Comparison of ENCODE assay signal across 15 cellular contexts in the genomic region with DNA sequence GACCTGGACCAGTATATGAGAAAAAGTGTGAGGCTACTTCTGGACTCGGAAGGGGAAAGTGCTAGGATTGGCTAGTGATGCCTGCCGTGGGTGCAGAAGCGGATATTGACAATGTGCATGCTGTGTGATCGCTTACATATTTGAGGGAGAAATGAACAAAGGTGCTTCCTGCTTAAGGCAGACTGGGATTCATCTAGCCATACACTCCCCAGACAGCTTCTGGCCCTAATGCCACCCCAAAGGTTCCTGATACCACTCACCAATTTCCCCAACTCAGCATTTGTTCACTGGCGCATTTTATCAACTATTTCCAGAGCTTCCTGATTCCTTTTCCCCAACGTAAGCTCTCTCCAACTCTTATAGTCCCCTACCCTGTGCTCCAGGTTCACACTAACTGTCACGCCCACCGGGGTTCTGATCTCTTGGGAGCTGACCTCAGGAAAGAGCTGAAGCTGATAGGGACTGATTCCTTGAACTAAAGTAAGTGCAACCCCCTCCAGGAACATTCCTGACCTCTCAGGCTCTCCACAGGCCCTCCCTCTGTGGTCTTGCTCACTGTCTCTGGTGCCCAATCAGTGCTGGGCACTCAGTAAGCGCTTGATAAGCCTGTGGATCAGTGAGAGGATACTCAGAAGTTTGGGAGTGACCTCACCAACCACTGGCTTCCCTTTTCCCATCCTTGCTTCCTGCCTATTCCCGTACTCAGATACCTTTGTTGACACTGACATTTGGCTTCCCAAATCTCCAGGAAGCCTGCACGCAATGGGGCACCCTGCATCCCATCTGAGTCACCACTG.
DNase-seq lines count a peak whose midpoint lies in the region; TF ChIP-seq lines count a peak whose summit lies in the region.
"Had no signal": no experiment of that assay in that cellular context is flagged by ENCODE, and none has a peak within 500 bp of the region (broad histone marks: within the 10 kb centered on the region; RNA-seq: fewer than 3 reads in every experiment).

No MANE protein-coding gene starts in this region.

- H3K27me3 ChIP-seq in fibroblast of lung (ENCODE audit: control insufficient read depth, insufficient read depth, low read length): no peaks in the 10 kb centered on the region
- H3K27me3 ChIP-seq: Peyer's patch had no signal

- H3K36me3 Mint-ChIP-seq in osteocyte (ENCODE audit: unreplicated experiment): no peaks in the 10 kb centered on the region
- H3K36me3 Mint-ChIP-seq: naive thymus-derived CD8-positive, alpha-beta T cell; stimulated activated naive B cell treated with anti-CD40 and anti-IgM and Interleukin-4, amounts not matched to agents 10 μg/mL and 1 μg/mL and 100 μg/mL, for 72 hours had no signal

- no peaks in the 10 kb centered on the region for H3K79me2 ChIP-seq in fibroblast of lung (ENCODE audit: control insufficient read depth, insufficient read depth, low read length)

- H2AFZ ChIP-seq in fibroblast of lung (ENCODE audit: low read length): no peak overlapping the region

- H3K36me3 ChIP-seq in fibroblast of lung (ENCODE audit: control insufficient read depth, insufficient read depth, low read length): no peaks in the 10 kb centered on the region
- H3K36me3 ChIP-seq: Peyer's patch had no signal

- peaks cover 88% of the 10 kb centered on the region for H3K4me1 Mint-ChIP-seq in osteocyte (ENCODE audit: unreplicated experiment)

- no peak for TF ChIP-seq CTCF in fibroblast of lung (conservative IDR thresholded peaks at IDR 0.05 in 1 of 2, IDR thresholded peaks at IDR 0.05 in 1 of 2; ENCODE audit: low read depth in 1 of 2, low read length in 2 of 2)
- no peak for TF ChIP-seq CTCF in osteocyte (IDR thresholded peaks at IDR 0.05)

- H3K9me3 ChIP-seq in fibroblast of lung (ENCODE audit: control insufficient read depth, insufficient read depth, low read depth, low read length): no peaks in the 10 kb centered on the region
- H3K9me3 ChIP-seq: Peyer's patch had no signal

- peak; percentile 98 for DNase-seq in Daoy (ENCODE audit: low read depth)
- peak; percentile 58 to 78 for DNase-seq in fibroblast of lung (ENCODE audit: low read depth in 2 of 2)
- no peak for DNase-seq in osteocyte (ENCODE audit: extremely low spot score, unreplicated experiment)
- DNase-seq in activated CD4-positive, alpha-beta T cell treated with anti-CD3 and anti-CD28 coated beads for 4 hours: no peak
- DNase-seq in midbrain (lab: John Stamatoyannopoulos, UW): no peak
- no peak for DNase-seq in DMS53 treated with DMSO at 0.1 percent for 48 hours (lab: John Stamatoyannopoulos, UW; ENCODE audit: unreplicated experiment)
- no peak for DNase-seq in NCI-H345 treated with DMSO at 0.1 percent for 48 hours (lab: John Stamatoyannopoulos, UW; ENCODE audit: unreplicated experiment)
- DNase-seq: cortex of kidney; NCI-H1930; Peyer's patch; stimulated activated naive B cell treated with anti-CD40 and anti-IgM and Interleukin-4, amounts not matched to agents 10 μg/mL and 1 μg/mL and 100 μg/mL, for 72 hours had no signal

- H4K20me1 ChIP-seq in fibroblast of lung (ENCODE audit: control insufficient read depth, extremely low read depth, insufficient read depth, low read length): no peaks in the 10 kb centered on the region

- no peaks in the 10 kb centered on the region for H3K27me3 Mint-ChIP-seq in osteocyte (ENCODE audit: unreplicated experiment)

- no peaks in the 10 kb centered on the region for H3K9me3 Mint-ChIP-seq in osteocyte (ENCODE audit: unreplicated experiment)
- H3K9me3 Mint-ChIP-seq: activated T-helper 17 cell treated with anti-CD3 and anti-CD28 coated beads, Interleukin-2, amount 50 U/mL, for 72 hours; naive thymus-derived CD8-positive, alpha-beta T cell; stimulated activated naive B cell treated with anti-CD40 and anti-IgM and Interleukin-4, amounts not matched to agents 10 μg/mL and 1 μg/mL and 100 μg/mL, for 72 hours had no signal

- no peak overlapping the region for H3K4me3 ChIP-seq in fibroblast of lung (replicated peaks in 1 of 4; ENCODE audit: control extremely low read depth in 1 of 4, insufficient read depth in 1 of 4, low read depth in 3 of 4, low read length in 4 of 4)
- H3K4me3 ChIP-seq: Peyer's patch had no signal

- H3K4me3 Mint-ChIP-seq in osteocyte (ENCODE audit: unreplicated experiment): no peak overlapping the region
- H3K4me3 Mint-ChIP-seq: activated T-helper 17 cell treated with anti-CD3 and anti-CD28 coated beads, Interleukin-2, amount 50 U/mL, for 72 hours; naive thymus-derived CD8-positive, alpha-beta T cell; stimulated activated naive B cell treated with anti-CD40 and anti-IgM and Interleukin-4, amounts not matched to agents 10 μg/mL and 1 μg/mL and 100 μg/mL, for 72 hours had no signal

- peak overlapping the region; percentile 11 for H3K4me2 ChIP-seq in fibroblast of lung (ENCODE audit: extremely low read depth, insufficient read depth, low read length)

- H3K27ac ChIP-seq in fibroblast of lung (ENCODE audit: insufficient read depth, low read length): peak overlapping the region; percentile 89
- H3K27ac ChIP-seq: VCaP had no signal

- H3K9ac ChIP-seq in fibroblast of lung (ENCODE audit: insufficient read depth, low read length): peak overlapping the region; percentile 45

- H3K4me1 ChIP-seq in fibroblast of lung (ENCODE audit: control insufficient read depth, extremely low read depth, insufficient read depth, low read length): peaks cover 82% of the 10 kb centered on the region

- H3K27ac Mint-ChIP-seq in osteocyte (ENCODE audit: unreplicated experiment): peak overlapping the region; percentile 68
- H3K27ac Mint-ChIP-seq: activated T-helper 17 cell treated with anti-CD3 and anti-CD28 coated beads, Interleukin-2, amount 50 U/mL, for 72 hours; naive thymus-derived CD8-positive, alpha-beta T cell; stimulated activated naive B cell treated with anti-CD40 and anti-IgM and Interleukin-4, amounts not matched to agents 10 μg/mL and 1 μg/mL and 100 μg/mL, for 72 hours had no signal

TF ChIP-seq in PFSK-1, 5 proteins besides CTCF, POLR2A, EP300 and RAD21:
- TF ChIP-seq SIN3A (IDR thresholded peaks at IDR 0.05; ENCODE audit: borderline replicate concordance, insufficient read depth, low read length): 0 out of 2 replicates have a peak, but pooled peaks have one; percentile 27
- 0 out of 2 replicates have a peak, but pooled peaks have one; percentile 16 for TF ChIP-seq TAF1 (IDR thresholded peaks at IDR 0.05; ENCODE audit: borderline replicate concordance, insufficient read depth, low read length)
- TF ChIP-seq FOXP2 (optimal IDR thresholded peaks at IDR 0.05; ENCODE audit: borderline replicate concordance, extremely low read depth, extremely low read length, insufficient read depth): no peak

Comparison
In these comparisons a context has a peak if more than half of its experiments do, and no peak if none do; other contexts are left out.
1. DNase-seq: peak in Daoy (single experiment) and fibroblast of lung (2 of 2); none in osteocyte (single experiment), activated CD4-positive, alpha-beta T cell treated with anti-CD3 and anti-CD28 coated beads for 4 hours (0 of 2), midbrain (single experiment), DMS53 treated with DMSO at 0.1 percent for 48 hours (single experiment) and NCI-H345 treated with DMSO at 0.1 percent for 48 hours (single experiment).